In the genomic region with DNA sequence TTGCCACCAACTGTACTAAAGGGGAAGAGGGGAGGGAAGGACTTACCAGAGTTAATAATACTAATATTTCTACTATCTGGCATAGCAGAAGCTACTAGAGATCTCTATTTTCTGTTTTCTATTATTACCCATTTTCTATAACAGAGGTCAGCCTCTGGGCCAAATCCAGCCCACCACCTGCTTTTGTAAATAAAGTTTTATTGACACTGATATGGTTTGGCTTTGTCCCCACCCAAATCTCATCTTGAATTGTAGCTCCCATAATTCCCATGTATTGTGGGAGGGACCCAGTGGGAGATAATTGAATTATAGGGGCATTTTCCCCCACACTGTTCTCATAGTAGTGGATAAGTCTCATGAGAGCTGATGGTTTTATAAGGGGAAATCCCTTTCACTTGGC, we compare ENCODE assay signal across 2 cellular contexts.
TF ChIP-seq lines count a peak whose summit lies in the region.

No MANE protein-coding gene starts in this region.

TF ChIP-seq in GM12878, 131 proteins besides CTCF, POLR2A, EP300 and RAD21:
- TF ChIP-seq, protein P1, sequence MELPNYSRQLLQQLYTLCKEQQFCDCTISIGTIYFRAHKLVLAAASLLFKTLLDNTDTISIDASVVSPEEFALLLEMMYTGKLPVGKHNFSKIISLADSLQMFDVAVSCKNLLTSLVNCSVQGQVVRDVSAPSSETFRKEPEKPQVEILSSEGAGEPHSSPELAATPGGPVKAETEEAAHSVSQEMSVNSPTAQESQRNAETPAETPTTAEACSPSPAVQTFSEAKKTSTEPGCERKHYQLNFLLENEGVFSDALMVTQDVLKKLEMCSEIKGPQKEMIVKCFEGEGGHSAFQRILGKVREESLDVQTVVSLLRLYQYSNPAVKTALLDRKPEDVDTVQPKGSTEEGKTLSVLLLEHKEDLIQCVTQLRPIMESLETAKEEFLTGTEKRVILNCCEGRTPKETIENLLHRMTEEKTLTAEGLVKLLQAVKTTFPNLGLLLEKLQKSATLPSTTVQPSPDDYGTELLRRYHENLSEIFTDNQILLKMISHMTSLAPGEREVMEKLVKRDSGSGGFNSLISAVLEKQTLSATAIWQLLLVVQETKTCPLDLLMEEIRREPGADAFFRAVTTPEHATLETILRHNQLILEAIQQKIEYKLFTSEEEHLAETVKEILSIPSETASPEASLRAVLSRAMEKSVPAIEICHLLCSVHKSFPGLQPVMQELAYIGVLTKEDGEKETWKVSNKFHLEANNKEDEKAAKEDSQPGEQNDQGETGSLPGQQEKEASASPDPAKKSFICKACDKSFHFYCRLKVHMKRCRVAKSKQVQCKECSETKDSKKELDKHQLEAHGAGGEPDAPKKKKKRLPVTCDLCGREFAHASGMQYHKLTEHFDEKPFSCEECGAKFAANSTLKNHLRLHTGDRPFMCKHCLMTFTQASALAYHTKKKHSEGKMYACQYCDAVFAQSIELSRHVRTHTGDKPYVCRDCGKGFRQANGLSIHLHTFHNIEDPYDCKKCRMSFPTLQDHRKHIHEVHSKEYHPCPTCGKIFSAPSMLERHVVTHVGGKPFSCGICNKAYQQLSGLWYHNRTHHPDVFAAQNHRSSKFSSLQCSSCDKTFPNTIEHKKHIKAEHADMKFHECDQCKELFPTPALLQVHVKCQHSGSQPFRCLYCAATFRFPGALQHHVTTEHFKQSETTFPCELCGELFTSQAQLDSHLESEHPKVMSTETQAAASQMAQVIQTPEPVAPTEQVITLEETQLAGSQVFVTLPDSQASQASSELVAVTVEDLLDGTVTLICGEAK (IDR thresholded peaks at IDR 0.05; ENCODE audit: borderline replicate concordance), result peak; percentile 69
- TF ChIP-seq POU2F2 (IDR thresholded peaks at IDR 0.05; ENCODE audit: borderline replicate concordance, low read depth, low read length), result no peak

TF ChIP-seq in K562, 482 proteins besides CTCF, POLR2A, EP300 and RAD21:
- TF ChIP-seq, protein P1 (IDR thresholded peaks at IDR 0.05), result peak; percentile 92
- TF ChIP-seq, protein P1 (CRISPR knock-in tag; IDR thresholded peaks at IDR 0.05), result peak; percentile 87
- TF ChIP-seq POLR2AphosphoS5 (IDR thresholded peaks at IDR 0.05; ENCODE audit: control insufficient read depth, insufficient read depth, low read depth, low read length), result no peak
- TF ChIP-seq, protein P2, sequence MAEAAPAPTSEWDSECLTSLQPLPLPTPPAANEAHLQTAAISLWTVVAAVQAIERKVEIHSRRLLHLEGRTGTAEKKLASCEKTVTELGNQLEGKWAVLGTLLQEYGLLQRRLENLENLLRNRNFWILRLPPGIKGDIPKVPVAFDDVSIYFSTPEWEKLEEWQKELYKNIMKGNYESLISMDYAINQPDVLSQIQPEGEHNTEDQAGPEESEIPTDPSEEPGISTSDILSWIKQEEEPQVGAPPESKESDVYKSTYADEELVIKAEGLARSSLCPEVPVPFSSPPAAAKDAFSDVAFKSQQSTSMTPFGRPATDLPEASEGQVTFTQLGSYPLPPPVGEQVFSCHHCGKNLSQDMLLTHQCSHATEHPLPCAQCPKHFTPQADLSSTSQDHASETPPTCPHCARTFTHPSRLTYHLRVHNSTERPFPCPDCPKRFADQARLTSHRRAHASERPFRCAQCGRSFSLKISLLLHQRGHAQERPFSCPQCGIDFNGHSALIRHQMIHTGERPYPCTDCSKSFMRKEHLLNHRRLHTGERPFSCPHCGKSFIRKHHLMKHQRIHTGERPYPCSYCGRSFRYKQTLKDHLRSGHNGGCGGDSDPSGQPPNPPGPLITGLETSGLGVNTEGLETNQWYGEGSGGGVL (CRISPR knock-in tag; IDR thresholded peaks at IDR 0.05), result no peak
